Comparison of ENCODE assay signal across 19 cellular contexts in the genomic region with DNA sequence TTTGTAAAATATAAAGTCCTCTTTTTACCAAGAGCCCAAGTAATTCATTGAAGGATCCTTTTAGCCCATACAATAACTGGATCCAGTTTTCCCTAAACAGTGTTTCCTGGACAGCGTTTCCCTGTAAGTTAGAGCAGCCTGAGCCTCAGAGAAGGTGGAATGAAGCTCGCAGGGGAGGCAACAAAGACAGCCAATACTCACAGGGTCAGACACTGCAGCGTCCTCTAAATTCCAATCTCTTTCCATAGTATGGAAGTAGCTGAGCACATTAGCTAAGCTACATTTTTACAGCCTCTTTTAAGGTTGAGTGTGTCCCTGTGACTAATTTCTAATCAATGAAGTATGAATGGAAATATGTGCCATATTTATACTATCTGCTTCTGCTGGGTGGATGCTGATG.
A peak's percentile ranks its signal among the peaks of the same experiment; 100 is the strongest.
DNase-seq lines count a peak whose midpoint lies in the region; ATAC-seq and TF ChIP-seq lines count a peak whose summit lies in the region.
"Had no signal": no experiment of that assay in that cellular context is flagged by ENCODE, and none has a peak within 500 bp of the region (broad histone marks: within the 10 kb centered on the region; RNA-seq: fewer than 3 reads in every experiment).

No MANE protein-coding gene starts in this region.

- H3K4me2 ChIP-seq in GM23338: no peak overlapping the region
- H3K4me2 ChIP-seq in neural progenitor cell: no peak overlapping the region
- H3K4me2 ChIP-seq: BLaER1 had no signal

- intact Hi-C loops in upper lobe of right lung (cut with DNase I): no loop called here

- TF ChIP-seq CTCF in GM23338 (conservative IDR thresholded peaks at IDR 0.05; ENCODE audit: low read depth in 2 of 2) (no peak), WTC11 (IDR thresholded peaks at IDR 0.05) (no peak), neural progenitor cell (IDR thresholded peaks at IDR 0.05) (no peak), upper lobe of right lung (IDR thresholded peaks at IDR 0.05) (no peak)

- no peaks in the 10 kb centered on the region for H3K27me3 Mint-ChIP-seq in GM23338 (ENCODE audit: insufficient read depth, low read depth, poor library complexity)
- H3K27me3 Mint-ChIP-seq in WTC11 (ENCODE audit: low read depth): no peaks in the 10 kb centered on the region
- H3K27me3 Mint-ChIP-seq in neural progenitor cell (ENCODE audit: insufficient read depth, low read depth): no peaks in the 10 kb centered on the region
- H3K27me3 Mint-ChIP-seq: CD4-positive, alpha-beta T cell had no signal

- H3K27me3 ChIP-seq in GM23338 (ENCODE audit: insufficient read depth) (no peaks in the 10 kb centered on the region), neural progenitor cell (no peaks in the 10 kb centered on the region), upper lobe of right lung (no peaks in the 10 kb centered on the region)
- H3K27me3 ChIP-seq: BE2C, BLaER1 had no signal

- H3F3A ChIP-seq in GM23338 (replicated peaks; ENCODE audit: low read depth): no peaks in the 10 kb centered on the region
- H3F3A ChIP-seq in neural progenitor cell (ENCODE audit: low read depth): no peaks in the 10 kb centered on the region

- H2AFZ ChIP-seq in GM23338: no peak overlapping the region
- peak overlapping the region; percentile 18 for H2AFZ ChIP-seq in neural progenitor cell (replicated peaks)

- peaks cover 7% of the 10 kb centered on the region; the same call in 2 of the 3 replicates for H3K4me1 Mint-ChIP-seq in GM23338
- H3K4me1 Mint-ChIP-seq in WTC11: peaks cover 3% of the 10 kb centered on the region
- H3K4me1 Mint-ChIP-seq in neural progenitor cell: no peaks in the 10 kb centered on the region

- CTCF ChIA-PET in WTC11 (lab: Charles Lee): interaction anchor here (0.6 kb wide), 1 partner anchor 68 kb away, joined by 3 read pairs; no protein-coding TSS in a partner anchor

- POLR2A ChIA-PET in WTC11 (lab: Charles Lee): no interaction called here

- H3K36me3 Mint-ChIP-seq in GM23338 (ENCODE audit: low read depth): peaks cover 4% of the 10 kb centered on the region; the same call in 1 of the 3 replicates
- no peaks in the 10 kb centered on the region for H3K36me3 Mint-ChIP-seq in WTC11
- H3K36me3 Mint-ChIP-seq in neural progenitor cell: peaks cover 4% of the 10 kb centered on the region
- H3K36me3 Mint-ChIP-seq: CD8-positive, alpha-beta T cell had no signal

- DNase-seq in GM23338 (ENCODE audit: low spot score) (peak; percentile 17), WTC11 (ENCODE audit: low spot score) (no peak), neural progenitor cell (ENCODE audit: low spot score) (no peak), substantia nigra (lab: John Stamatoyannopoulos, UW) (no peak), cerebellar cortex (ENCODE audit: low spot score) (no peak), C1 segment of cervical spinal cord (lab: John Stamatoyannopoulos, UW) (no peak), upper lobe of right lung (no peak)
- DNase-seq: 8988T; ACHN; BE2C; Caco-2; Calu3; CD4-positive, alpha-beta T cell; CD8-positive, alpha-beta T cell; DMS79 treated with DMSO at 0.1 percent for 48 hours; GF-D8 had no signal

- no peaks in the 10 kb centered on the region for H3K9me3 Mint-ChIP-seq in GM23338
- H3K9me3 Mint-ChIP-seq in WTC11: no peaks in the 10 kb centered on the region
- H3K9me3 Mint-ChIP-seq in neural progenitor cell: no peaks in the 10 kb centered on the region
- H3K9me3 Mint-ChIP-seq: CD4-positive, alpha-beta T cell; CD8-positive, alpha-beta T cell had no signal

- H3K9ac ChIP-seq in neural progenitor cell: no peak overlapping the region
- H3K9ac ChIP-seq: BLaER1 had no signal

- peaks cover 6% of the 10 kb centered on the region; the same call in 1 of the 2 replicates for H3K4me1 ChIP-seq in GM23338 (ENCODE audit: insufficient read depth)
- H3K4me1 ChIP-seq in neural progenitor cell: no peaks in the 10 kb centered on the region
- H3K4me1 ChIP-seq in upper lobe of right lung: no peaks in the 10 kb centered on the region
- H3K4me1 ChIP-seq: BE2C, BLaER1 had no signal

- H3K4me3 ChIP-seq in GM23338: no peak overlapping the region
- no peak overlapping the region for H3K4me3 ChIP-seq in neural progenitor cell
- no peak overlapping the region for H3K4me3 ChIP-seq in upper lobe of right lung
- H3K4me3 ChIP-seq: BLaER1 had no signal

- H3K36me3 ChIP-seq in GM23338 (ENCODE audit: insufficient read depth) (no peaks in the 10 kb centered on the region), neural progenitor cell (no peaks in the 10 kb centered on the region), upper lobe of right lung (no peaks in the 10 kb centered on the region)
- H3K36me3 ChIP-seq: BE2C, BLaER1 had no signal

- no peak overlapping the region for H3K27ac Mint-ChIP-seq in GM23338
- H3K27ac Mint-ChIP-seq in WTC11: no peak overlapping the region
- H3K27ac Mint-ChIP-seq in neural progenitor cell: no peak overlapping the region
- H3K27ac Mint-ChIP-seq: CD4-positive, alpha-beta T cell; CD8-positive, alpha-beta T cell had no signal

- H3K4me3 Mint-ChIP-seq in GM23338 (no peak overlapping the region), WTC11 (no peak overlapping the region), neural progenitor cell (no peak overlapping the region)
- H3K4me3 Mint-ChIP-seq: CD4-positive, alpha-beta T cell; CD8-positive, alpha-beta T cell had no signal

- H3K79me2 ChIP-seq in GM23338 (replicated peaks; ENCODE audit: insufficient read depth) (no peaks in the 10 kb centered on the region), neural progenitor cell (ENCODE audit: low read depth) (no peaks in the 10 kb centered on the region)

- H4K20me1 ChIP-seq in GM23338 (replicated peaks; ENCODE audit: insufficient read depth) (no peaks in the 10 kb centered on the region), neural progenitor cell (ENCODE audit: low read depth) (no peaks in the 10 kb centered on the region)
- H4K20me1 ChIP-seq: BLaER1 had no signal

- peak; percentile 57; the same call in 2 of the 3 replicates for ATAC-seq in GM23338
- ATAC-seq in WTC11: peak; percentile 59; the same call in 1 of the 2 replicates
- no peak for ATAC-seq in GM21447 (IDR thresholded peaks at IDR 0.05; ENCODE audit: unreplicated experiment)
- ATAC-seq in upper lobe of right lung: no peak
- ATAC-seq: CD8-positive, alpha-beta T cell had no signal

- H3K9me2 ChIP-seq in GM23338 (ENCODE audit: insufficient read depth): no peaks in the 10 kb centered on the region

- no peaks in the 10 kb centered on the region for H3K9me3 ChIP-seq in neural progenitor cell (ENCODE audit: low read depth)
- H3K9me3 ChIP-seq in upper lobe of right lung: no peaks in the 10 kb centered on the region
- H3K9me3 ChIP-seq: BE2C, BLaER1, Caco-2 had no signal

- H3K27ac ChIP-seq in GM23338 (ENCODE audit: low read depth) (no peak overlapping the region), neural progenitor cell (peak overlapping the region; percentile 13), substantia nigra (ENCODE audit: low read depth, low read length, poor library complexity, severe bottlenecking) (peak overlapping the region; percentile 5), upper lobe of right lung (no peak overlapping the region)
- H3K27ac ChIP-seq: BLaER1, C4-2B had no signal

TF ChIP-seq in GM23338, 12 proteins besides CTCF, POLR2A, EP300 and RAD21 (continues in another document):
- no peak for TF ChIP-seq STAT1 (IDR thresholded peaks at IDR 0.05; ENCODE audit: unreplicated experiment)
- no peak for TF ChIP-seq NANOG (IDR thresholded peaks at IDR 0.05; ENCODE audit: borderline replicate concordance)
- TF ChIP-seq JUNB (IDR thresholded peaks at IDR 0.05; ENCODE audit: unreplicated experiment): no peak
- no peak for TF ChIP-seq CREB1 (CRISPR knock-in tag; IDR thresholded peaks at IDR 0.05; ENCODE audit: low read depth)
- TF ChIP-seq POLR2AphosphoS5 (IDR thresholded peaks at IDR 0.05; ENCODE audit: low read depth): no peak
- TF ChIP-seq EZH2phosphoT487 (IDR thresholded peaks at IDR 0.05; ENCODE audit: unreplicated experiment): no peak
- TF ChIP-seq, protein P1, sequence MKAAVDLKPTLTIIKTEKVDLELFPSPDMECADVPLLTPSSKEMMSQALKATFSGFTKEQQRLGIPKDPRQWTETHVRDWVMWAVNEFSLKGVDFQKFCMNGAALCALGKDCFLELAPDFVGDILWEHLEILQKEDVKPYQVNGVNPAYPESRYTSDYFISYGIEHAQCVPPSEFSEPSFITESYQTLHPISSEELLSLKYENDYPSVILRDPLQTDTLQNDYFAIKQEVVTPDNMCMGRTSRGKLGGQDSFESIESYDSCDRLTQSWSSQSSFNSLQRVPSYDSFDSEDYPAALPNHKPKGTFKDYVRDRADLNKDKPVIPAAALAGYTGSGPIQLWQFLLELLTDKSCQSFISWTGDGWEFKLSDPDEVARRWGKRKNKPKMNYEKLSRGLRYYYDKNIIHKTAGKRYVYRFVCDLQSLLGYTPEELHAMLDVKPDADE (IDR thresholded peaks at IDR 0.05): no peak
- TF ChIP-seq ZNF331 (CRISPR knock-in tag; IDR thresholded peaks at IDR 0.05; ENCODE audit: low read depth): no peak

TF ChIP-seq in WTC11, 78 proteins besides CTCF, POLR2A, EP300 and RAD21 (continues in another document):
- TF ChIP-seq PRRX2 (CRISPR knock-in tag; IDR thresholded peaks at IDR 0.05) (no peak), ZNF138 (CRISPR knock-in tag; conservative IDR thresholded peaks at IDR 0.05) (no peak), MAX (CRISPR knock-in tag; IDR thresholded peaks at IDR 0.05) (no peak), NFYB (CRISPR knock-in tag; conservative IDR thresholded peaks at IDR 0.05; ENCODE audit: low read depth) (no peak), MYBL2 (CRISPR knock-in tag; IDR thresholded peaks at IDR 0.05) (no peak)

Comparison
In these comparisons a context has a peak if more than half of its experiments do, and no peak if none do; other contexts are left out.
1. ATAC-seq: peak in GM23338 (single experiment) and WTC11 (single experiment); none in GM21447 (single experiment) and upper lobe of right lung (single experiment).
2. H3K27ac ChIP-seq: peak in neural progenitor cell (single experiment) and substantia nigra (single experiment); none in GM23338 (single experiment) and upper lobe of right lung (single experiment).